In the genomic region with DNA sequence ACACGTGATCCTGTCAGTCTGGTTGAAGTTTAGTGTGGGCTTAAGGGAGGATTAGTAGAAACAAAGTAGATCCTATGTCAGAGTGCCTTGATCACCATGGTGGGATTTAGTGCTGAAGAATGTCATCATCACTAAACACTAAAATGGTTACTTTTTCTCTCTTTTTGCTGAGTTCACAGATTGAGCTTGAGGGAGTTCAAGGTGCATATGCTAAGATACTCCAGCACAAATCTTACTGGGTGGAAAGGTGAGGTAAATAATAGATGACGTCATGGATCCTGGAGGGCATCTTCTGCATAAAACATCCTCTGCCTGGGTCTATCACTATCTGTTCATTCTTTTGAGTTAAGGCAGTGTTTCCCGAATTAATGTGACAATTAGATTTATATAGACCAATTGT, we compare ENCODE assay signal across 2 cellular contexts.
TF ChIP-seq lines count a peak whose summit lies in the region.

No MANE protein-coding gene starts in this region.

TF ChIP-seq in HepG2, 621 proteins besides CTCF, POLR2A, EP300 and RAD21 (continues in another document):
- TF ChIP-seq MAFF (IDR thresholded peaks at IDR 0.05; ENCODE audit: low read depth, low read length) (peak; percentile 52), SYNCRIP (IDR thresholded peaks at IDR 0.05; ENCODE audit: insufficient read depth, low read depth, low read length) (no peak), ZNF737 (CRISPR knock-in tag; IDR thresholded peaks at IDR 0.05; ENCODE audit: borderline replicate concordance) (no peak), ATF7 (IDR thresholded peaks at IDR 0.05) (peak; percentile 99), ATF7 (CRISPR knock-in tag; IDR thresholded peaks at IDR 0.05) (no peak), ELF3 (CRISPR knock-in tag; IDR thresholded peaks at IDR 0.05) (no peak), HOXA5 (CRISPR knock-in tag; IDR thresholded peaks at IDR 0.05) (no peak), FIP1L1 (IDR thresholded peaks at IDR 0.05; ENCODE audit: borderline replicate concordance, insufficient read depth, low read depth, low read length) (no peak), PLRG1 (conservative IDR thresholded peaks at IDR 0.05) (no peak), PAWR (CRISPR knock-in tag; IDR thresholded peaks at IDR 0.05; ENCODE audit: borderline replicate concordance) (no peak), ZNF670 (CRISPR knock-in tag; IDR thresholded peaks at IDR 0.05; ENCODE audit: borderline replicate concordance) (no peak), ZNF138 (CRISPR knock-in tag; IDR thresholded peaks at IDR 0.05; ENCODE audit: low read depth) (no peak), SNRNP70 (IDR thresholded peaks at IDR 0.05; ENCODE audit: low read depth, low read length) (no peak), GTF3A (CRISPR knock-in tag; conservative IDR thresholded peaks at IDR 0.05) (no peak), ZMYM2 (CRISPR knock-in tag; IDR thresholded peaks at IDR 0.05) (no peak), ZNF567 (CRISPR knock-in tag; IDR thresholded peaks at IDR 0.05; ENCODE audit: borderline replicate concordance) (no peak), CREM (IDR thresholded peaks at IDR 0.05) (no peak), CREM (CRISPR knock-in tag; IDR thresholded peaks at IDR 0.05) (no peak), ZNF33A (CRISPR knock-in tag; IDR thresholded peaks at IDR 0.05; ENCODE audit: borderline replicate concordance) (no peak), IRF2 (CRISPR knock-in tag; IDR thresholded peaks at IDR 0.05) (no peak)
- TF ChIP-seq, protein P1, sequence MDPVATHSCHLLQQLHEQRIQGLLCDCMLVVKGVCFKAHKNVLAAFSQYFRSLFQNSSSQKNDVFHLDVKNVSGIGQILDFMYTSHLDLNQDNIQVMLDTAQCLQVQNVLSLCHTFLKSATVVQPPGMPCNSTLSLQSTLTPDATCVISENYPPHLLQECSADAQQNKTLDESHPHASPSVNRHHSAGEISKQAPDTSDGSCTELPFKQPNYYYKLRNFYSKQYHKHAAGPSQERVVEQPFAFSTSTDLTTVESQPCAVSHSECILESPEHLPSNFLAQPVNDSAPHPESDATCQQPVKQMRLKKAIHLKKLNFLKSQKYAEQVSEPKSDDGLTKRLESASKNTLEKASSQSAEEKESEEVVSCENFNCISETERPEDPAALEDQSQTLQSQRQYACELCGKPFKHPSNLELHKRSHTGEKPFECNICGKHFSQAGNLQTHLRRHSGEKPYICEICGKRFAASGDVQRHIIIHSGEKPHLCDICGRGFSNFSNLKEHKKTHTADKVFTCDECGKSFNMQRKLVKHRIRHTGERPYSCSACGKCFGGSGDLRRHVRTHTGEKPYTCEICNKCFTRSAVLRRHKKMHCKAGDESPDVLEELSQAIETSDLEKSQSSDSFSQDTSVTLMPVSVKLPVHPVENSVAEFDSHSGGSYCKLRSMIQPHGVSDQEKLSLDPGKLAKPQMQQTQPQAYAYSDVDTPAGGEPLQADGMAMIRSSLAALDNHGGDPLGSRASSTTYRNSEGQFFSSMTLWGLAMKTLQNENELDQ (CRISPR knock-in tag; IDR thresholded peaks at IDR 0.05; ENCODE audit: borderline replicate concordance) = no peak
- TF ChIP-seq, protein P2, sequence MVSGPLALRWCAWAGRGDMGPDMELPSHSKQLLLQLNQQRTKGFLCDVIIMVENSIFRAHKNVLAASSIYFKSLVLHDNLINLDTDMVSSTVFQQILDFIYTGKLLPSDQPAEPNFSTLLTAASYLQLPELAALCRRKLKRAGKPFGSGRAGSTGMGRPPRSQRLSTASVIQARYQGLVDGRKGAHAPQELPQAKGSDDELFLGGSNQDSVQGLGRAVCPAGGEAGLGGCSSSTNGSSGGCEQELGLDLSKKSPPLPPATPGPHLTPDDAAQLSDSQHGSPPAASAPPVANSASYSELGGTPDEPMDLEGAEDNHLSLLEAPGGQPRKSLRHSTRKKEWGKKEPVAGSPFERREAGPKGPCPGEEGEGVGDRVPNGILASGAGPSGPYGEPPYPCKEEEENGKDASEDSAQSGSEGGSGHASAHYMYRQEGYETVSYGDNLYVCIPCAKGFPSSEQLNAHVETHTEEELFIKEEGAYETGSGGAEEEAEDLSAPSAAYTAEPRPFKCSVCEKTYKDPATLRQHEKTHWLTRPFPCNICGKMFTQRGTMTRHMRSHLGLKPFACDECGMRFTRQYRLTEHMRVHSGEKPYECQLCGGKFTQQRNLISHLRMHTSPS (CRISPR knock-in tag; IDR thresholded peaks at IDR 0.05; ENCODE audit: low read depth) = no peak
- TF ChIP-seq, protein P3, sequence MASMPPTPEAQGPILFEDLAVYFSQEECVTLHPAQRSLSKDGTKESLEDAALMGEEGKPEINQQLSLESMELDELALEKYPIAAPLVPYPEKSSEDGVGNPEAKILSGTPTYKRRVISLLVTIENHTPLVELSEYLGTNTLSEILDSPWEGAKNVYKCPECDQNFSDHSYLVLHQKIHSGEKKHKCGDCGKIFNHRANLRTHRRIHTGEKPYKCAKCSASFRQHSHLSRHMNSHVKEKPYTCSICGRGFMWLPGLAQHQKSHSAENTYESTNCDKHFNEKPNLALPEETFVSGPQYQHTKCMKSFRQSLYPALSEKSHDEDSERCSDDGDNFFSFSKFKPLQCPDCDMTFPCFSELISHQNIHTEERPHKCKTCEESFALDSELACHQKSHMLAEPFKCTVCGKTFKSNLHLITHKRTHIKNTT (CRISPR knock-in tag; IDR thresholded peaks at IDR 0.05) = no peak
- TF ChIP-seq, protein P4, sequence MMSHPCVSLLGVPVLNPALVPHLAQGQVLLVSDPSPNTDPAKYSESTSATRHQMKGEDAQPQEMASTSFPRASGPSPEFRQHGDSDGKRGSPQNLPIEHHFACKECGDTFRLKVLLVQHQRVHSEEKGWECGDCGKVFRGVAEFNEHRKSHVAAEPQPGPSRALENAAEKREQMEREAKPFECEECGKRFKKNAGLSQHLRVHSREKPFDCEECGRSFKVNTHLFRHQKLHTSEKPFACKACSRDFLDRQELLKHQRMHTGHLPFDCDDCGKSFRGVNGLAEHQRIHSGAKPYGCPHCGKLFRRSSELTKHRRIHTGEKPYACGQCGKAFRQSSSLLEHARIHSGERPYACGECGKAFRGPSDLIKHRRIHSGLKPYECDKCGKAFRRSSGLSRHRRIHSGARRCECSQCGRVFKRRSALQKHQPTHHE (CRISPR knock-in tag; IDR thresholded peaks at IDR 0.05; ENCODE audit: borderline replicate concordance) = no peak

TF ChIP-seq in GM12878, 131 proteins besides CTCF, POLR2A, EP300 and RAD21:
- TF ChIP-seq WRNIP1 (IDR thresholded peaks at IDR 0.05; ENCODE audit: borderline replicate concordance, low read depth, low read length) (no peak), JUND (IDR thresholded peaks at IDR 0.05; ENCODE audit: low read depth, low read length) (no peak), ATF7 (IDR thresholded peaks at IDR 0.05; ENCODE audit: low read depth) (peak; percentile 32; the same call in 1 of the 2 replicates), NFYA (IDR thresholded peaks at IDR 0.05; ENCODE audit: borderline replicate concordance, low read depth, low read length) (no peak)
